14 cellular contexts compared by ENCODE assay signal in the genomic region with DNA sequence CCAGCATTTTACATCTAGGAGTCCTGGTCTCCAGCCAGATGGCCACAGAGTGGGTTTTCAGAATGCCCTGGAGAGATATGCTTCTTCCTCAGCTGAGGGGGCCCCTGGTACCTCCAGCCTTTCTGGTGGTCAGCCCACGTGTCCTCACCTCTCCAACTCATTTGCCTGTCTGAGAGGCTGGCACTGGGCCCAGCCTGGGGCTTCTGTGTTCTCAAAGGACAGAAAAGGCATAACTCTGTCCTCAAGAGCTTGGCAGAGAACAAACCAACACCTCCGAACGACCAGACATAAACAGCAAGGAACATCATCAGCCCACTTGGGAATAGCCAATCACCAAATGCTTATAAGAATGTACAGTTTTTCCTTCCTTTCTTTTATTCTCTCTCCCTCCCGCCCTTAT. TPM values are rescaled to one million over a fixed set of nuclear protein-coding genes. Genes with fewer than 3 reads are reported as not detected.
DNase-seq lines count a peak whose midpoint lies in the region; ATAC-seq and TF ChIP-seq lines count a peak whose summit lies in the region.
"Had no signal": no experiment of that assay in that cellular context is flagged by ENCODE, and none has a peak within 500 bp of the region (broad histone marks: within the 10 kb centered on the region; RNA-seq: fewer than 3 reads in every experiment).

No MANE protein-coding gene starts in this region.

- peaks cover 0 to 4% (median 0%) of the 10 kb centered on the region in 7 donors for H3K9me3 Mint-ChIP-seq in CD14-positive monocyte

- no peak overlapping the region for H3K4me3 Mint-ChIP-seq in CD14-positive monocyte

- H3K27me3 ChIP-seq in MG63: no peaks in the 10 kb centered on the region

- H3K4me1 Mint-ChIP-seq in CD14-positive monocyte: peaks cover 54% of the 10 kb centered on the region

- intact Hi-C loops in CD14-positive monocyte (cut with micrococcal nuclease): loop anchor here in 1 of 2 donors (2.0 to 5.0 kb wide), 2 partner anchors 35 to 57 kb away; partner anchors contain the start of gene FPGS
- intact Hi-C loops in Right ventricle myocardium superior (cut with DNase I): no loop called here

- H3K27me3 Mint-ChIP-seq in CD14-positive monocyte (ENCODE audit: low read depth in 3 of 3): peaks cover 2 to 6% (median 5%) of the 10 kb centered on the region in 3 donors

- no peaks in the 10 kb centered on the region for H3K9me3 ChIP-seq in MG63

- H3K36me3 Mint-ChIP-seq in CD14-positive monocyte: peaks cover 35 to 53% of the 10 kb centered on the region in 2 donors

- no peak for ATAC-seq in Right ventricle myocardium superior (ENCODE audit: poor library complexity)
- no peak for ATAC-seq in HG02759 (IDR thresholded peaks at IDR 0.05; ENCODE audit: unreplicated experiment)
- ATAC-seq: left colon had no signal

- no peak for TF ChIP-seq CTCF in CD14-positive monocyte (IDR thresholded peaks at IDR 0.05)

- no peak overlapping the region for H3K4me3 ChIP-seq in MG63

- H3K36me3 ChIP-seq in MG63: peaks cover 40% of the 10 kb centered on the region

- H3K27ac Mint-ChIP-seq in CD14-positive monocyte: peak overlapping the region in 6 of 7 donors; percentile 10 to 99 (median 98)

- DNase-seq in CD14-positive monocyte (ENCODE audit: low spot score) (no peak), amniotic epithelial cell (ENCODE audit: low read depth) (peak; percentile 59), Right ventricle myocardium superior (peak; percentile 58), renal cortical epithelial cell (ENCODE audit: low read depth) (peak; percentile 18), MG63 (no peak), T-helper 2 cell (no peak)
- no peak for DNase-seq in effector CD4-positive, alpha-beta T cell
- DNase-seq: activated CD4-positive, CD25-positive, alpha-beta regulatory T cell; activated T-cell treated with anti-CD3 and anti-CD28 coated beads, Interleukin-2, amount 50 U/mL, for 1 hour; AML-193; left colon; NCI-H524 treated with DMSO at 0.1 percent for 48 hours had no signal

RNA-seq across cellular contexts. Expression of gene ENG, which starts 17.1 kb away (rescaled TPM):
- polyA plus RNA-seq in CD14-positive monocyte: 10 to 100 TPM; 15.7 to 26.0 TPM
- total RNA-seq in Right ventricle myocardium superior (118 TPM), renal cortical epithelial cell (0.87 and 6.8 TPM in 2 replicates)
- total RNA-seq in MG63 (2014; rRNA removed; shearing (Covaris generic); ENCODE audit: low replicate concordance): 12.9 and 14.0 TPM in 2 replicates

RNA-seq across cellular contexts. Expression of gene FPGS, which starts 34.7 kb away (rescaled TPM):
- polyA plus RNA-seq in CD14-positive monocyte: 10 to 100 TPM; 21.3 to 25.2 TPM
- total RNA-seq in Right ventricle myocardium superior (31.5 TPM), renal cortical epithelial cell (75.2 and 136 TPM in 2 replicates)
- total RNA-seq in MG63 (2014; rRNA removed; shearing (Covaris generic); ENCODE audit: low replicate concordance): 100 and 115 TPM in 2 replicates

RNA-seq across cellular contexts. Expression of gene AK1, which starts 40.1 kb away (rescaled TPM):
- polyA plus RNA-seq in CD14-positive monocyte: not detected
- total RNA-seq in Right ventricle myocardium superior (932 TPM), renal cortical epithelial cell (37.3 and 43.8 TPM in 2 replicates)
- 36.6 and 69.0 TPM in 2 replicates for total RNA-seq in MG63 (2014; rRNA removed; shearing (Covaris generic); ENCODE audit: low replicate concordance)

RNA-seq across cellular contexts. Expression of gene CDK9, which starts 51.5 kb away (rescaled TPM):
- polyA plus RNA-seq in CD14-positive monocyte: 10 to 100 TPM; 24.9 to 26.4 TPM
- total RNA-seq in Right ventricle myocardium superior (44.4 TPM), renal cortical epithelial cell (43.6 and 69.1 TPM in 2 replicates)
- 48.6 and 67.5 TPM in 2 replicates for total RNA-seq in MG63 (2014; rRNA removed; shearing (Covaris generic); ENCODE audit: low replicate concordance)

RNA-seq across cellular contexts. Expression of gene SH2D3C, which starts 58.9 kb away (rescaled TPM):
- polyA plus RNA-seq in CD14-positive monocyte: 10 to 100 TPM; 11.5 to 20.5 TPM
- total RNA-seq in Right ventricle myocardium superior (18.2 TPM), renal cortical epithelial cell (0.05 and 0.17 TPM in 2 replicates)
- total RNA-seq in MG63 (2014; rRNA removed; shearing (Covaris generic); ENCODE audit: low replicate concordance): not detected in 2 replicates
- total RNA-seq: bronchial epithelial cell had no signal

Comparison
In these comparisons a context has a peak if more than half of its experiments do, and no peak if none do; other contexts are left out.
1. DNase-seq: peak in amniotic epithelial cell (single experiment), Right ventricle myocardium superior (single experiment) and renal cortical epithelial cell (single experiment); none in CD14-positive monocyte (single experiment), MG63 (single experiment), T-helper 2 cell (0 of 5) and effector CD4-positive, alpha-beta T cell (single experiment).
2. RNA of gene AK1, which starts 40.1 kb away (total RNA-seq): 932 TPM in Right ventricle myocardium superior (single experiment); 36.6 to 69.0 TPM in MG63 and 37.3 to 43.8 TPM in renal cortical epithelial cell; every median in the first group is over 10 times any median in the second.